Comparison of ENCODE assay signal across 8 cellular contexts in the genomic region with DNA sequence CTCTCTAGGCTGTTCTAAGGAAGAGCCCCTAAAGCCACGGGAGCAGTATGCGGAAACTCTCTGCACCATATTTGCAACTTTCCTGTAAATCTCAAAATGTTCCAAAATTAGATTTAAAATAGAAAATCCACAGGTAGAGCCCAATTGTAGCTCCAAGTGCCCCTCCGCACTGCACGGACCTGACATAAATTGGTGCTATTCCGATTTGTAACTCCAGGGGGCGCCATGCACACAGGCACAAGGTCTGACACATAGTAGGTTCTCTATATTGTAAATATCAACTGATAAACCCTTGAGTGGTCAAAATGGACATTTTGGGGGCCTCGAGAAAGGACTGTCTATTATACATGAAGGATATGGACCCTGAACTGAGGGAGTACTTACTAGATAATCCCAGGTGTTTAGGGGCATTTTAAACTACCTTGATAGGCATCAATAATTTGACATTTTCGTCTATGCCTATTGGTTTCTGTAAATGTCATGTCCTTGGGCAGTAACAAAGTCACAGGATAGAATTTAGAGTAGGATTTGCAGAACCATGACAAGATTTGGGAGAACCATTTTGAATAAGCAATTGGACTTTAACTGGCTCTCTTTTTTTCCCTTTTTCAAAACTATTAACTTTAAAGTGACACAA. TPM values are rescaled to one million over a fixed set of nuclear protein-coding genes. Genes with fewer than 3 reads are reported as not detected.
A peak's percentile ranks its signal among the peaks of the same experiment; 100 is the strongest.
DNase-seq lines count a peak whose midpoint lies in the region; ATAC-seq and TF ChIP-seq lines count a peak whose summit lies in the region.

No MANE protein-coding gene starts in this region.

- H3K9me3 Mint-ChIP-seq in naive thymus-derived CD8-positive, alpha-beta T cell = no peaks in the 10 kb centered on the region

- no peaks in the 10 kb centered on the region for H3K4me1 Mint-ChIP-seq in naive thymus-derived CD8-positive, alpha-beta T cell

- H3K27me3 Mint-ChIP-seq in naive thymus-derived CD8-positive, alpha-beta T cell = peaks cover 7 to 32% (median 25%) of the 10 kb centered on the region in 5 donors

- POLR2A ChIA-PET in BJ (lab: Charles Lee) = interaction anchor here (0.6 kb wide), 1 partner anchor 160 kb away, joined by 4 read pairs; no protein-coding TSS in a partner anchor
- POLR2A ChIA-PET in naive thymus-derived CD8-positive, alpha-beta T cell (lab: Charles Lee) = no interaction called here

- DNase-seq in BJ (ENCODE audit: low read depth) (no peak), HL-60 (ENCODE audit: low read depth in 1 of 2, low spot score in 1 of 2) (peak; percentile 15 to 38), choroid plexus epithelial cell (ENCODE audit: low read depth) (peak; percentile 32), suprapubic skin (ENCODE audit: low spot score in 2 of 2) (no peak)
- DNase-seq in activated CD4-positive, CD25-positive, alpha-beta regulatory T cell treated with anti-CD3 and anti-CD28 coated beads, Interleukin-2, amount 50 U/mL, for 72 hours = peak; percentile 66
- DNase-seq in naive thymus-derived CD8-positive, alpha-beta T cell = peak; percentile 18 to 70 (median 50)

- H3K36me3 ChIP-seq in BJ (ENCODE audit: control insufficient read depth, insufficient read depth, low read length) (no peaks in the 10 kb centered on the region), suprapubic skin (no peaks in the 10 kb centered on the region)

- TF ChIP-seq EP300 in suprapubic skin (IDR thresholded peaks at IDR 0.05) = no peak

- peak in 1 of 2 donors; percentile 50 for ATAC-seq in naive thymus-derived CD8-positive, alpha-beta T cell
- ATAC-seq in HG02571 (IDR thresholded peaks at IDR 0.05; ENCODE audit: unreplicated experiment) (no peak), GM19395 (IDR thresholded peaks at IDR 0.05; ENCODE audit: unreplicated experiment) (no peak)

- H3K4me1 ChIP-seq in suprapubic skin = no peaks in the 10 kb centered on the region

- H3K27me3 ChIP-seq in BJ (ENCODE audit: control insufficient read depth, insufficient read depth, low read length) (no peaks in the 10 kb centered on the region), HL-60 (ENCODE audit: insufficient read depth, poor library complexity, severe bottlenecking) (peaks cover 9% of the 10 kb centered on the region), suprapubic skin (peaks cover 46% of the 10 kb centered on the region)

- H3K9me3 ChIP-seq in suprapubic skin = no peaks in the 10 kb centered on the region

- CTCF ChIA-PET in BJ (lab: Yijun Ruan, JAX) = interaction anchor here (0.6 to 3.0 kb wide), 13 partner anchors 9 to 586 kb away, joined by 3 to 31 read pairs (median 3); a partner anchor contains a TSS

- H3K4me3 ChIP-seq in BJ (ENCODE audit: low read depth, low read length) (no peak overlapping the region), HL-60 (replicated peaks; ENCODE audit: insufficient read depth, low read length) (no peak overlapping the region), choroid plexus epithelial cell (ENCODE audit: low read depth, low read length) (no peak overlapping the region), suprapubic skin (no peak overlapping the region)

- H3K4me3 Mint-ChIP-seq in naive thymus-derived CD8-positive, alpha-beta T cell = no peak overlapping the region

- no peak overlapping the region for H3K27ac Mint-ChIP-seq in naive thymus-derived CD8-positive, alpha-beta T cell

- TF ChIP-seq CTCF in BJ (IDR thresholded peaks at IDR 0.05; ENCODE audit: insufficient read depth, low read depth, low read length) = peak; percentile 82
- TF ChIP-seq CTCF in HL-60 (IDR thresholded peaks at IDR 0.05; ENCODE audit: insufficient read depth, low read length) = peak; percentile 67
- peak; percentile 85 for TF ChIP-seq CTCF in choroid plexus epithelial cell (conservative IDR thresholded peaks at IDR 0.05; ENCODE audit: low read depth, low read length)
- TF ChIP-seq CTCF in suprapubic skin (IDR thresholded peaks at IDR 0.05) = peak; percentile 25 to 66

- no peaks in the 10 kb centered on the region for H3K36me3 Mint-ChIP-seq in naive thymus-derived CD8-positive, alpha-beta T cell

- H3K27ac ChIP-seq in HL-60 (replicated peaks) (no peak overlapping the region), suprapubic skin (no peak overlapping the region)

- 7% methylated on average over 8 of the region's 8 CpGs for WGBS in suprapubic skin

- no peak for TF ChIP-seq POLR2A in suprapubic skin (IDR thresholded peaks at IDR 0.05)

RNA-seq across cellular contexts. Expression of a gene that starts 36.6 kb away (rescaled TPM):
- polyA plus RNA-seq in BJ (2011; rRNA removed) = not detected in 2 replicates
- not detected in 2 replicates for polyA minus RNA-seq in BJ (2011; rRNA and poly(A)+ RNA removed)
- total RNA-seq in naive thymus-derived CD8-positive, alpha-beta T cell = under 1 TPM; 0.49 to 0.60 TPM
- under 1 TPM; 0.19 to 0.60 (median 0.48) TPM for polyA plus RNA-seq in naive thymus-derived CD8-positive, alpha-beta T cell
- under 1 TPM in 1 of 4 donors, not detected in 3; 0.08 TPM for total RNA-seq in suprapubic skin

Comparison
In these comparisons a context has a peak if more than half of its experiments do, and no peak if none do; other contexts are left out.
1. DNase-seq: peak in HL-60 (2 of 2), activated CD4-positive, CD25-positive, alpha-beta regulatory T cell treated with anti-CD3 and anti-CD28 coated beads, Interleukin-2, amount 50 U/mL, for 72 hours (single experiment), choroid plexus epithelial cell (single experiment) and naive thymus-derived CD8-positive, alpha-beta T cell (10 of 10); none in BJ (single experiment) and suprapubic skin (0 of 2).
2. Peak in every context shown above with its lines, with median percentiles within 50 percentile points of each other: CTCF ChIP-seq.